12 cellular contexts compared by ENCODE assay signal in the genomic region with DNA sequence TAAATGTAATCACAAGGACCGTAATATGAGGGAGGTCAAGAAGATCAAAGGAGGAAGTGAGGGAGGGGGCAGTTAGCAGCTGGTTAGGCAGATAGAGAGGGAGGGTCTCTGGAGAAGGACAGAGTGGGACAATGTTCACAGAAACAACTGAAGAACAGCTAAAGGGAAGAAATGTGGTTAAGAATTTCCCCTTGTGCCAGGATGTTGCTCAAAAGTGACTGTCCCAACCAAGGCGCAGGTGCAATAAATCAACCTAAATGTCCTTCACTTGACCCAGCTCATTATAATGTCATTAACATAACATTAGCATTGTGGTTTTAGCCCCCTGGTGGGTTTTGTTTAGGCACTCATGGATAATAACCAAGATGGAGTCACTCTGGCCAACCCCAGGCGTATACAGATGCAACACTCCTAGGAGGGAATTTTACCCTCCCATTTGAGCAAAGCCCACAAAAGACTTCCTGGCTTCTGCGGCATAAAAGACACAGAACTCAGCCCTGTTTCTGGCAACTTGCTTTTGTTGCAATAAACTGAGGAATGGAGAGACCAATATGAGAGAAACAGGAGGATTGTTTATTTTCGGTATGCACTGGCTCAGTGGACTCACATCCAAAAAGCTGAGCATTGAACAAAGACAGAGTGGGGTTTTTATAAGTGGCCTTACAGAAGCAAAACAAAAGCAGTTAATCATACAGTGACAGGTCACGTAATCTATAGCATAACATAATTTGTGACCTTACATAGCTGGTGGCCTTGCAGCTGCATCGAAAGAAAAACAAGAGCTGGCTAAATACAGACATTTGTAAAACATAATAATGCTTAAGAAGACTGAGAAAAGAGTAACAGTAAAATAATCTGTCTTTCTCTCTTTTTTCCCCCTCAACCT. TPM values are rescaled to one million over a fixed set of nuclear protein-coding genes. Genes with fewer than 3 reads are reported as not detected.
DNase-seq lines count a peak whose midpoint lies in the region; ATAC-seq and TF ChIP-seq lines count a peak whose summit lies in the region.
"Had no signal": no experiment of that assay in that cellular context is flagged by ENCODE, and none has a peak within 500 bp of the region (broad histone marks: within the 10 kb centered on the region; RNA-seq: fewer than 3 reads in every experiment).

No MANE protein-coding gene starts in this region.

- no peaks in the 10 kb centered on the region for H3K36me3 ChIP-seq in spleen
- no peaks in the 10 kb centered on the region for H3K36me3 ChIP-seq in aorta (ENCODE audit: control insufficient read depth in 1 of 2, insufficient read depth in 2 of 2, low read length in 1 of 2)
- H3K36me3 ChIP-seq in adrenal gland (replicated peaks in 1 of 2), result no peaks in the 10 kb centered on the region

- intact Hi-C loops in spleen (cut with DNase I; ENCODE audit: low total_unique reads) (no loop called here), aorta (cut with DNase I) (no loop called here), adrenal gland (cut with DNase I) (no loop called here)

- H3K4me1 Mint-ChIP-seq in activated T-cell treated with anti-CD3 and anti-CD28 coated beads, Interleukin-2, amount 50 U/mL, for 72 hours (ENCODE audit: low read depth), result peaks cover 62% of the 10 kb centered on the region

- H3K4me3 Mint-ChIP-seq in activated T-cell treated with anti-CD3 and anti-CD28 coated beads, Interleukin-2, amount 50 U/mL, for 72 hours, result peak overlapping the region; percentile 34 to 48
- H3K4me3 Mint-ChIP-seq: neural crest cell had no signal

- H3K27ac ChIP-seq in spleen (peak overlapping the region; percentile 1 to 82 (median 70)), aorta (ENCODE audit: low read depth in 1 of 2, low read length in 2 of 2) (no peak overlapping the region), adrenal gland (no peak overlapping the region)

- TF ChIP-seq POLR2A in spleen (IDR thresholded peaks at IDR 0.05) (no peak), adrenal gland (IDR thresholded peaks at IDR 0.05) (no peak)

- peak overlapping the region; percentile 62 for H3K27ac Mint-ChIP-seq in activated T-cell treated with anti-CD3 and anti-CD28 coated beads, Interleukin-2, amount 50 U/mL, for 72 hours

- in situ Hi-C loops in astrocyte of the spinal cord (cut with HindIII; ENCODE audit: low sequenced_read_pairs), result no loop called here

- ATAC-seq in activated T-cell treated with anti-CD3 and anti-CD28 coated beads, Interleukin-2, amount 50 U/mL, for 72 hours (replicated peaks in 1 of 2), result peak in 1 of 2 donors; percentile 28
- ATAC-seq in aorta (ENCODE audit: low FRiP score) (no peak), HG02981 (IDR thresholded peaks at IDR 0.05; ENCODE audit: unreplicated experiment) (no peak)

- H3K4me3 ChIP-seq in astrocyte of the spinal cord (ENCODE audit: low read depth, low read length), result no peak overlapping the region
- no peak overlapping the region for H3K4me3 ChIP-seq in spleen
- H3K4me3 ChIP-seq in aorta (ENCODE audit: low read length in 2 of 2), result no peak overlapping the region
- no peak overlapping the region for H3K4me3 ChIP-seq in adrenal gland

- no peak for DNase-seq in activated T-cell treated with anti-CD3 and anti-CD28 coated beads, Interleukin-2, amount 50 U/mL, for 72 hours
- DNase-seq in activated T-cell treated with anti-CD3 and anti-CD28 coated beads, Interleukin-2, amount 50 U/mL, for 1 hour, result no peak
- peak; percentile 57 for DNase-seq in NOMO-1 treated with dmso at 0.1 percent for 144 hours (lab: John Stamatoyannopoulos, UW; ENCODE audit: unreplicated experiment)
- DNase-seq in astrocyte of the spinal cord (ENCODE audit: low read depth, low spot score), result peak; percentile 24
- DNase-seq in spleen, result no peak
- DNase-seq in aorta, result no peak
- no peak for DNase-seq in adrenal gland
- DNase-seq: NCI-H187, small intestine had no signal

- H3K4me1 ChIP-seq in spleen, result peaks cover 2 to 34% (median 21%) of the 10 kb centered on the region in 6 donors
- no peaks in the 10 kb centered on the region for H3K4me1 ChIP-seq in aorta (ENCODE audit: control insufficient read depth in 1 of 2, insufficient read depth in 2 of 2, low read length in 2 of 2)
- H3K4me1 ChIP-seq in adrenal gland (replicated peaks in 1 of 2), result no peaks in the 10 kb centered on the region

- H3K27me3 ChIP-seq in spleen (replicated peaks in 1 of 7), result no peaks in the 10 kb centered on the region
- no peaks in the 10 kb centered on the region for H3K27me3 ChIP-seq in aorta (ENCODE audit: control insufficient read depth in 1 of 2, insufficient read depth in 2 of 2, low read length in 1 of 2)
- H3K27me3 ChIP-seq in adrenal gland, result no peaks in the 10 kb centered on the region

- TF ChIP-seq CTCF in astrocyte of the spinal cord (IDR thresholded peaks at IDR 0.05; ENCODE audit: low read depth, low read length), result no peak
- TF ChIP-seq CTCF in spleen (IDR thresholded peaks at IDR 0.05 in 8 of 11, conservative IDR thresholded peaks at IDR 0.05 in 3 of 11), result no peak
- TF ChIP-seq CTCF in adrenal gland (IDR thresholded peaks at IDR 0.05), result no peak

- no peaks in the 10 kb centered on the region for H3K27me3 Mint-ChIP-seq in activated T-cell treated with anti-CD3 and anti-CD28 coated beads, Interleukin-2, amount 50 U/mL, for 72 hours (ENCODE audit: low read depth)

- 19 to 34% (median 31%) methylated on average over 7 of the region's 7 CpGs for WGBS in spleen, 5 donors
- 71 to 72% methylated on average over 7 of the region's 7 CpGs for whole genome bisulfite sequencing in aorta, 2 donors
- 44 to 54% (median 46%) methylated on average over 7 of the region's 7 CpGs for WGBS in adrenal gland, 4 donors

- no peaks in the 10 kb centered on the region for H3K9me3 Mint-ChIP-seq in activated T-cell treated with anti-CD3 and anti-CD28 coated beads, Interleukin-2, amount 50 U/mL, for 72 hours

- peaks cover 0 to 2% of the 10 kb centered on the region in 2 donors for H3K36me3 Mint-ChIP-seq in activated T-cell treated with anti-CD3 and anti-CD28 coated beads, Interleukin-2, amount 50 U/mL, for 72 hours (ENCODE audit: insufficient read depth in 2 of 2)

- H3K9me3 ChIP-seq in spleen (no peaks in the 10 kb centered on the region), aorta (ENCODE audit: control insufficient read depth, low read length) (peaks cover 2% of the 10 kb centered on the region), adrenal gland (replicated peaks in 1 of 3) (no peaks in the 10 kb centered on the region)

RNA-seq across cellular contexts. Expression of gene CA6, which starts 7.2 kb away (rescaled TPM):
- total RNA-seq in activated T-cell treated with anti-CD3 and anti-CD28 coated beads, Interleukin-2, amount 50 U/mL, for 72 hours, result 1 to 10 TPM; 1.6 to 2.5 TPM
- total RNA-seq in spleen, result 1 to 10 TPM in 1 of 7 donors, not detected in 6; 1.5 TPM
- polyA plus RNA-seq in spleen, result under 1 TPM; 0.11 to 0.16 (median 0.11) TPM
- not detected for total RNA-seq in aorta
- polyA plus RNA-seq in aorta, result not detected
- total RNA-seq in adrenal gland, result not detected
- not detected for polyA plus RNA-seq in adrenal gland
- total RNA-seq: kidney epithelial cell, neural crest cell had no signal
- polyA plus RNA-seq: small intestine had no signal

RNA-seq across cellular contexts. Expression of gene ENO1, which starts 60.0 kb away (rescaled TPM):
- 1,000 to 10,000 TPM; 1,803 to 1,841 TPM for total RNA-seq in activated T-cell treated with anti-CD3 and anti-CD28 coated beads, Interleukin-2, amount 50 U/mL, for 72 hours
- total RNA-seq in spleen (100 to 1,000 TPM; 289 to 751 (median 408) TPM), aorta (100 to 1,000 TPM; 542 to 688 TPM), adrenal gland (100 to 1,000 TPM; 419 to 751 (median 581) TPM)
- polyA plus RNA-seq in spleen (100 to 1,000 TPM; 249 to 376 (median 357) TPM), aorta (100 to 1,000 TPM; 333 to 514 TPM), adrenal gland (100 to 1,000 TPM; 142 to 815 (median 215) TPM)

Comparison
In these comparisons a context has a peak if more than half of its experiments do, and no peak if none do; other contexts are left out.
1. DNase-seq: peak in NOMO-1 treated with dmso at 0.1 percent for 144 hours (single experiment) and astrocyte of the spinal cord (single experiment); none in activated T-cell treated with anti-CD3 and anti-CD28 coated beads, Interleukin-2, amount 50 U/mL, for 72 hours (0 of 2), activated T-cell treated with anti-CD3 and anti-CD28 coated beads, Interleukin-2, amount 50 U/mL, for 1 hour (single experiment), spleen (single experiment), aorta (0 of 2) and adrenal gland (0 of 7).
2. H3K27ac ChIP-seq: peak in spleen (8 of 8); none in aorta (0 of 2) and adrenal gland (0 of 5).